ENCODE assay signal across 9 cellular contexts in the genomic region with DNA sequence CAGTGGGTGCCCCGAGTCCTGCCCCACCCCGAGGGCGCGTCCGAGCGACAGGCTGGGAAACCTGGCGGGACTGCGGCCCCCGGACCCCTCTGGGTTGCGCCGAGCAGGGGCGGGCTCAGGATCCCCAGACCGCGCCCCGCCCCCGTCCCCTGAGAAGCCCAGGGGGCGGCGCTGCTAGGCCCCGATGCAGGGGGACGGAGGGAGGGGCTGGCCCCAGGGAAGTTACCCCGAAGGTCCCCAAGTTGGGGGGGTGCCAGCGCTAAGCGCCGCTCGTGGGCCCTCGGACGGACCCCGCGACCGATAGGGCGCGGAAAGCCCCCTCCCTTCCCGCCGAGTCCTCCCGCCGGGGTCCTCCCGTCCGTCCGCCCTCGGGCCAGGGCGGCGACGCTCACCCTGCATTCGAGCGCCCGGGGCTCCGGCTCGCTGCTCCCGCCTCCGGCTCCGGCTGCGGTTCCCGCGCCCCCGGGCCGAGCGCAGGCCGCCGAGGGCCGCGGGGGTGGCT. TPM values are rescaled to one million over a fixed set of nuclear protein-coding genes. Genes with fewer than 3 reads are reported as not detected.
DNase-seq lines count a peak whose midpoint lies in the region; ATAC-seq and TF ChIP-seq lines count a peak whose summit lies in the region.
"Had no signal": no experiment of that assay in that cellular context is flagged by ENCODE, and none has a peak within 500 bp of the region (broad histone marks: within the 10 kb centered on the region; RNA-seq: fewer than 3 reads in every experiment).

No MANE protein-coding gene starts in this region.

- ATAC-seq in activated CD8-positive, alpha-beta memory T cell treated with anti-CD3 and anti-CD28 coated beads, Interleukin-2, amount 10 ng/mL, durations not matched to agents 7 days and 5 days = peak; percentile 41
- no peak for ATAC-seq in HG02884 (IDR thresholded peaks at IDR 0.05; ENCODE audit: unreplicated experiment)

- H2AFZ ChIP-seq in OCI-LY3 (ENCODE audit: low read depth, low read length) (no peak overlapping the region), osteoblast (ENCODE audit: low read length) (no peak overlapping the region)

- no peaks in the 10 kb centered on the region for H3K9me3 Mint-ChIP-seq in activated CD8-positive, alpha-beta memory T cell treated with anti-CD3 and anti-CD28 coated beads, Interleukin-2, amount 10 ng/mL, durations not matched to agents 7 days and 5 days (ENCODE audit: low read depth)

- H3K4me1 Mint-ChIP-seq in activated CD8-positive, alpha-beta memory T cell treated with anti-CD3 and anti-CD28 coated beads, Interleukin-2, amount 10 ng/mL, durations not matched to agents 7 days and 5 days = peaks cover 12% of the 10 kb centered on the region

- no peak for DNase-seq in activated CD8-positive, alpha-beta memory T cell treated with anti-CD3 and anti-CD28 coated beads, Interleukin-2, amount 10 ng/mL, durations not matched to agents 7 days and 5 days
- DNase-seq in activated CD8-positive, alpha-beta memory T cell treated with anti-CD3 and anti-CD28 coated beads for 24 hours = no peak
- DNase-seq in osteoblast (ENCODE audit: insufficient read length, low spot score, missing footprints) (peak; percentile 95), NCI-H774 (lab: John Stamatoyannopoulos, UW) (no peak), foreskin melanocyte (no peak)

- H3K27ac ChIP-seq in OCI-LY3 (ENCODE audit: low read length) (no peak overlapping the region), esophagus (ENCODE audit: low read depth in 2 of 2, low read length in 1 of 2) (peak overlapping the region in 1 of 2 donors; percentile 54), osteoblast (ENCODE audit: low read depth, low read length) (no peak overlapping the region)

- no peak overlapping the region for H3K27ac Mint-ChIP-seq in activated CD8-positive, alpha-beta memory T cell treated with anti-CD3 and anti-CD28 coated beads, Interleukin-2, amount 10 ng/mL, durations not matched to agents 7 days and 5 days

- H3K36me3 ChIP-seq in OCI-LY3 (replicated peaks; ENCODE audit: low read depth, low read length) (no peaks in the 10 kb centered on the region), esophagus (ENCODE audit: control insufficient read depth in 2 of 2, insufficient read depth in 2 of 2, low read length in 1 of 2) (peaks cover 0 to 2% of the 10 kb centered on the region in 2 donors), osteoblast (ENCODE audit: insufficient read depth, low read length) (no peaks in the 10 kb centered on the region)

- H3K27me3 Mint-ChIP-seq in activated CD8-positive, alpha-beta memory T cell treated with anti-CD3 and anti-CD28 coated beads, Interleukin-2, amount 10 ng/mL, durations not matched to agents 7 days and 5 days = peaks cover 15% of the 10 kb centered on the region

- peak overlapping the region; percentile 43 for H3K9ac ChIP-seq in OCI-LY3 (ENCODE audit: low read length)

- peak overlapping the region; percentile 80 for H3K4me3 ChIP-seq in OCI-LY3 (ENCODE audit: low read length)
- peak overlapping the region; percentile 53 to 55 for H3K4me3 ChIP-seq in esophagus (ENCODE audit: low read depth in 1 of 2, low read length in 2 of 2)
- peak overlapping the region; percentile 70 for H3K4me3 ChIP-seq in osteoblast (ENCODE audit: insufficient read depth, low read length)

- H3K9me3 ChIP-seq in OCI-LY3 (ENCODE audit: insufficient read depth, low read length) = no peaks in the 10 kb centered on the region
- no peaks in the 10 kb centered on the region for H3K9me3 ChIP-seq in esophagus (ENCODE audit: control insufficient read depth in 2 of 2, insufficient read depth in 1 of 2, low read depth in 1 of 2, low read length in 1 of 2)
- no peaks in the 10 kb centered on the region for H3K9me3 ChIP-seq in osteoblast (ENCODE audit: low read depth, low read length)

- CTCF ChIA-PET in activated CD8-positive, alpha-beta memory T cell treated with anti-CD3 and anti-CD28 coated beads, Interleukin-2, amount 10 ng/mL, durations not matched to agents 7 days and 5 days (lab: Charles Lee) = interaction anchor here (1.0 to 2.4 kb wide), 3 partner anchors 13 to 16 kb away, joined by 3 to 16 read pairs (median 13); no protein-coding TSS in a partner anchor

- no peak overlapping the region for H3K4me3 Mint-ChIP-seq in activated CD8-positive, alpha-beta memory T cell treated with anti-CD3 and anti-CD28 coated beads, Interleukin-2, amount 10 ng/mL, durations not matched to agents 7 days and 5 days

- H3K4me1 ChIP-seq in OCI-LY3 (ENCODE audit: low read length) (no peaks in the 10 kb centered on the region), esophagus (ENCODE audit: control insufficient read depth in 2 of 2, insufficient read depth in 2 of 2, low read length in 1 of 2) (peaks cover 0 to 11% of the 10 kb centered on the region in 2 donors), osteoblast (ENCODE audit: insufficient read depth, low read length) (no peaks in the 10 kb centered on the region)

- H3K4me2 ChIP-seq in OCI-LY3 (ENCODE audit: low read length) (peak overlapping the region; percentile 64), osteoblast (ENCODE audit: insufficient read depth, low read length) (peak overlapping the region; percentile 69)

- WGBS in esophagus, 2 donors = 1% methylated on average over 29 to 61 of the region's 61 CpGs

- TF ChIP-seq CTCF in OCI-LY3 (IDR thresholded peaks at IDR 0.05; ENCODE audit: low read depth, low read length) (no peak), osteoblast (IDR thresholded peaks at IDR 0.05; ENCODE audit: extremely low read depth, low read depth, low read length) (no peak)

- no peaks in the 10 kb centered on the region for H3K36me3 Mint-ChIP-seq in activated CD8-positive, alpha-beta memory T cell treated with anti-CD3 and anti-CD28 coated beads, Interleukin-2, amount 10 ng/mL, durations not matched to agents 7 days and 5 days
- H3K36me3 Mint-ChIP-seq: brain had no signal

- H3K79me2 ChIP-seq in OCI-LY3 (ENCODE audit: low read length) (no peaks in the 10 kb centered on the region), osteoblast (ENCODE audit: insufficient read depth, low read length) (no peaks in the 10 kb centered on the region)

- H3K27me3 ChIP-seq in OCI-LY3 (ENCODE audit: low read depth, low read length) (no peaks in the 10 kb centered on the region), esophagus (ENCODE audit: control insufficient read depth in 1 of 2, insufficient read depth in 2 of 2, low read length in 2 of 2) (no peaks in the 10 kb centered on the region), osteoblast (ENCODE audit: insufficient read depth, low read length) (no peaks in the 10 kb centered on the region)

- H4K20me1 ChIP-seq in OCI-LY3 (ENCODE audit: insufficient read depth, low read length) (no peaks in the 10 kb centered on the region; the same call in 1 of the 2 replicates), osteoblast (ENCODE audit: insufficient read depth, low read length) (peaks cover 18% of the 10 kb centered on the region)

RNA-seq across cellular contexts. Expression of gene GPR153, which starts 0.4 kb away (rescaled TPM):
- total RNA-seq in activated CD8-positive, alpha-beta memory T cell treated with anti-CD3 and anti-CD28 coated beads, Interleukin-2, amount 10 ng/mL, durations not matched to agents 7 days and 5 days = 1 to 10 TPM; 1.1 to 1.2 TPM
- 1 to 10 TPM; 2.7 to 3.9 TPM for polyA plus RNA-seq in esophagus
- 2.9 and 4.0 TPM in 2 replicates for total RNA-seq in osteoblast

RNA-seq across cellular contexts. Expression of gene HES3, which starts 16.5 kb away (rescaled TPM):
- total RNA-seq in activated CD8-positive, alpha-beta memory T cell treated with anti-CD3 and anti-CD28 coated beads, Interleukin-2, amount 10 ng/mL, durations not matched to agents 7 days and 5 days = not detected
- polyA plus RNA-seq in esophagus = not detected
- not detected in 2 replicates for total RNA-seq in osteoblast

RNA-seq across cellular contexts. Expression of gene ICMT, which starts 24.7 kb away (rescaled TPM):
- 10 to 100 TPM; 59.1 to 72.8 TPM for total RNA-seq in activated CD8-positive, alpha-beta memory T cell treated with anti-CD3 and anti-CD28 coated beads, Interleukin-2, amount 10 ng/mL, durations not matched to agents 7 days and 5 days
- 10 to 100 TPM; 16.3 to 27.1 TPM for polyA plus RNA-seq in esophagus
- total RNA-seq in osteoblast = 60.8 and 63.6 TPM in 2 replicates

RNA-seq across cellular contexts. Expression of gene RNF207, which starts 54.6 kb away (rescaled TPM):
- 10 to 100 TPM; 12.4 to 36.7 TPM for total RNA-seq in activated CD8-positive, alpha-beta memory T cell treated with anti-CD3 and anti-CD28 coated beads, Interleukin-2, amount 10 ng/mL, durations not matched to agents 7 days and 5 days
- 10 to 100 TPM; 17.0 to 68.0 TPM for polyA plus RNA-seq in esophagus
- 10.6 and 42.7 TPM in 2 replicates for total RNA-seq in osteoblast
